In the genomic region with DNA sequence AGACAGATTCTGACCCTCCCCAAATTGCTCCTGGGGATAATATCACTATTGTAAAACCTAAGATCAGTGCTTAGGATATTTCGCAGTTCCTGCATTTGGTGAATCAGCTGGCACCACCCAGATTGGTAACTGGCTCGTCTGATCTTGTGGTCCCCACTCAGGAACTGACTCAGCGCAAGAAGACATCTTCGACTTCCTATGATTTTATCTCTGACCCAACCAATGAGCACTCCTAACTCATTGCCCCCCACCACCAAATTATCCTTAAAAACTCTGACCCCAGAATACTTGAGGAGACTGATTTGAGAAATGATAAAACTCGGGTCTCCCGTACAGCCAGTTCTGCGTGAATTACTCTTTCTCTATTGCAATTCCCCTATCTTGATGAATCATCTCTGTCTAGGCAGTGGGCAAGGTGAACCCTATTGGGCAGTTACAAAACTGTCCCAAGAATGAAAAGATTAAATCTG, we compare ENCODE assay signal across 9 cellular contexts. TPM values are rescaled to one million over a fixed set of nuclear protein-coding genes. Genes with fewer than 3 reads are reported as not detected.
DNase-seq lines count a peak whose midpoint lies in the region; ATAC-seq, FAIRE-seq and TF ChIP-seq lines count a peak whose summit lies in the region.
"Had no signal": no experiment of that assay in that cellular context is flagged by ENCODE, and none has a peak within 500 bp of the region (broad histone marks: within the 10 kb centered on the region; RNA-seq: fewer than 3 reads in every experiment).

No MANE protein-coding gene starts in this region.

- H3K9me3 Mint-ChIP-seq in T-helper 1 cell treated with Interleukin-12 subunit alpha and Interleukin-12 subunit beta and Interleukin-4 antibody, amounts not matched to agents 30 μg/mL and 1 μg/mL, for 36 hours: peaks cover 3% of the 10 kb centered on the region
- H3K9me3 Mint-ChIP-seq: brain had no signal

- POLR2A ChIA-PET in K562 (lab: Yijun Ruan, JAX): no interaction called here

- H3K4me3 ChIP-seq in K562: no peak overlapping the region

- TF ChIP-seq CTCF in K562 (IDR thresholded peaks at IDR 0.05 in 2 of 3, conservative IDR thresholded peaks at IDR 0.05 in 1 of 3; ENCODE audit: insufficient read depth in 2 of 3, low read depth in 1 of 3, low read length in 3 of 3): no peak
- TF ChIP-seq CTCF in D721Med (IDR thresholded peaks at IDR 0.05; ENCODE audit: insufficient read depth, missing control alignments): no peak

- FAIRE-seq in K562 (lab: Jason Lieb, UNC): no peak
- FAIRE-seq in D721Med (lab: Jason Lieb, UNC): no peak

- no peak for TF ChIP-seq POLR2A in K562 (conservative IDR thresholded peaks at IDR 0.05)

- 4% methylated on average over 7 of the region's 7 CpGs for WGBS in K562 (ENCODE audit: insufficient coverage, low coverage, missing lambda C conversion rate)

- peaks cover 0 to 16% of the 10 kb centered on the region in 2 experiments; a peak in 3 of 5 replicates for H3K4me1 ChIP-seq in K562 (replicated peaks in 1 of 2; ENCODE audit: control insufficient read depth in 2 of 2, insufficient read depth in 2 of 2, low read length in 2 of 2)

- ATAC-seq in GM18868 (IDR thresholded peaks at IDR 0.05; ENCODE audit: unreplicated experiment): peak; percentile 65
- no peak for ATAC-seq in K562

- CTCF ChIA-PET in K562 (lab: Yijun Ruan, JAX; ENCODE audit: low intra/inter-chr PET ratio): no interaction called here

- TF ChIP-seq EP300 in K562 (IDR thresholded peaks at IDR 0.05; ENCODE audit: low read length): peak; percentile 14; the same call in 1 of the 2 replicates

- H3K4me2 ChIP-seq in K562 (ENCODE audit: insufficient read depth, low read length): no peak overlapping the region

- peak overlapping the region; percentile 71 for H3K4me3 Mint-ChIP-seq in T-helper 1 cell treated with Interleukin-12 subunit alpha and Interleukin-12 subunit beta and Interleukin-4 antibody, amounts not matched to agents 30 μg/mL and 1 μg/mL, for 36 hours
- H3K4me3 Mint-ChIP-seq: brain had no signal

- in situ Hi-C loops in K562 (cut with MboI): no loop called here

- H3K36me3 ChIP-seq in K562 (ENCODE audit: control insufficient read depth, insufficient read depth, low read length): no peaks in the 10 kb centered on the region

- no peaks in the 10 kb centered on the region for H3K27me3 ChIP-seq in K562 (ENCODE audit: control insufficient read depth in 2 of 2, insufficient read depth in 2 of 2, low read length in 2 of 2)

- H4K20me1 ChIP-seq in K562 (replicated peaks; ENCODE audit: control insufficient read depth, insufficient read depth, low read length): no peaks in the 10 kb centered on the region

- H3K4me1 Mint-ChIP-seq in T-helper 1 cell treated with Interleukin-12 subunit alpha and Interleukin-12 subunit beta and Interleukin-4 antibody, amounts not matched to agents 30 μg/mL and 1 μg/mL, for 36 hours (ENCODE audit: low read depth): peaks cover 27% of the 10 kb centered on the region

- no peak overlapping the region for H2AFZ ChIP-seq in K562 (ENCODE audit: low read depth, low read length)

- DNase-seq in K562 (ENCODE audit: extremely low read depth in 1 of 4, low spot score in 3 of 4) (no peak), medulla oblongata (ENCODE audit: extremely low spot score) (no peak), UCSD-AML1 (lab: John Stamatoyannopoulos, UW; ENCODE audit: unreplicated experiment) (no peak), DMS53 treated with DMSO at 0.1 percent for 48 hours (lab: John Stamatoyannopoulos, UW; ENCODE audit: unreplicated experiment) (no peak), D721Med (ENCODE audit: insufficient read length, low spot score) (no peak)
- DNase-seq in stimulated activated CD4-positive, alpha-beta T cell treated with anti-CD3 and anti-CD28 coated beads, Interleukin-4, amount 100 ng/mL, for 1 hour: peak; percentile 39

- H3K27me3 Mint-ChIP-seq in T-helper 1 cell treated with Interleukin-12 subunit alpha and Interleukin-12 subunit beta and Interleukin-4 antibody, amounts not matched to agents 30 μg/mL and 1 μg/mL, for 36 hours (ENCODE audit: low read depth): no peaks in the 10 kb centered on the region

- intact Hi-C loops in K562 (cut with micrococcal nuclease): no loop called here

- no peaks in the 10 kb centered on the region for H3K9me3 ChIP-seq in K562 (replicated peaks; ENCODE audit: control insufficient read depth, insufficient read depth, low read depth, low read length)

- H3K79me2 ChIP-seq in K562 (ENCODE audit: control insufficient read depth, insufficient read depth, low read length): no peaks in the 10 kb centered on the region

- BruUV-seq in K562 (replicated peaks; lab: Mats Ljungman, UMichigan): no TSS peak

- no peak overlapping the region; a peak in 1 of 4 replicates for H3K9ac ChIP-seq in K562 (ENCODE audit: insufficient read depth in 1 of 2, low read depth in 2 of 2, low read length in 2 of 2)

- no peaks in the 10 kb centered on the region for H3K9me1 ChIP-seq in K562 (ENCODE audit: control insufficient read depth, insufficient read depth, low read length)

- H3K36me3 Mint-ChIP-seq in T-helper 1 cell treated with Interleukin-12 subunit alpha and Interleukin-12 subunit beta and Interleukin-4 antibody, amounts not matched to agents 30 μg/mL and 1 μg/mL, for 36 hours (ENCODE audit: low read depth): peaks cover 6% of the 10 kb centered on the region
- H3K36me3 Mint-ChIP-seq: brain had no signal

- H3K27ac ChIP-seq in K562 (ENCODE audit: extremely low read depth, low read depth, low read length): no peak overlapping the region

- TF ChIP-seq RAD21 in K562 (CRISPR knock-in tag; conservative IDR thresholded peaks at IDR 0.05 in 1 of 2, IDR thresholded peaks at IDR 0.05 in 1 of 2): no peak

- peak overlapping the region; percentile 93 for H3K27ac Mint-ChIP-seq in T-helper 1 cell treated with Interleukin-12 subunit alpha and Interleukin-12 subunit beta and Interleukin-4 antibody, amounts not matched to agents 30 μg/mL and 1 μg/mL, for 36 hours
- H3K27ac Mint-ChIP-seq: brain had no signal

TF ChIP-seq in K562, 482 proteins besides CTCF, POLR2A, EP300 and RAD21 (continues in another document):
- TF ChIP-seq, protein P1, sequence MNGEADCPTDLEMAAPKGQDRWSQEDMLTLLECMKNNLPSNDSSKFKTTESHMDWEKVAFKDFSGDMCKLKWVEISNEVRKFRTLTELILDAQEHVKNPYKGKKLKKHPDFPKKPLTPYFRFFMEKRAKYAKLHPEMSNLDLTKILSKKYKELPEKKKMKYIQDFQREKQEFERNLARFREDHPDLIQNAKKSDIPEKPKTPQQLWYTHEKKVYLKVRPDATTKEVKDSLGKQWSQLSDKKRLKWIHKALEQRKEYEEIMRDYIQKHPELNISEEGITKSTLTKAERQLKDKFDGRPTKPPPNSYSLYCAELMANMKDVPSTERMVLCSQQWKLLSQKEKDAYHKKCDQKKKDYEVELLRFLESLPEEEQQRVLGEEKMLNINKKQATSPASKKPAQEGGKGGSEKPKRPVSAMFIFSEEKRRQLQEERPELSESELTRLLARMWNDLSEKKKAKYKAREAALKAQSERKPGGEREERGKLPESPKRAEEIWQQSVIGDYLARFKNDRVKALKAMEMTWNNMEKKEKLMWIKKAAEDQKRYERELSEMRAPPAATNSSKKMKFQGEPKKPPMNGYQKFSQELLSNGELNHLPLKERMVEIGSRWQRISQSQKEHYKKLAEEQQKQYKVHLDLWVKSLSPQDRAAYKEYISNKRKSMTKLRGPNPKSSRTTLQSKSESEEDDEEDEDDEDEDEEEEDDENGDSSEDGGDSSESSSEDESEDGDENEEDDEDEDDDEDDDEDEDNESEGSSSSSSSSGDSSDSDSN (IDR thresholded peaks at IDR 0.05; ENCODE audit: borderline replicate concordance in 1 of 2, low read depth in 2 of 2, low read length in 2 of 2): no peak
- TF ChIP-seq ZNF282 (CRISPR knock-in tag; IDR thresholded peaks at IDR 0.05) (no peak), ZNF57 (CRISPR knock-in tag; IDR thresholded peaks at IDR 0.05) (no peak), HSF4 (CRISPR knock-in tag; IDR thresholded peaks at IDR 0.05; ENCODE audit: borderline replicate concordance) (no peak)

RNA-seq across cellular contexts. Expression of a gene that starts 20.2 kb away (rescaled TPM):
- total RNA-seq in K562 (2011; cell fraction: chromatin; rRNA removed; ENCODE audit: low replicate concordance): 21.4 and 25.0 TPM in 2 replicates
- 34.3 and 42.7 TPM in 2 replicates for total RNA-seq in K562 (2011; cell fraction: nucleolus; rRNA removed)
- total RNA-seq in K562 (2011; cell fraction: nucleoplasm; rRNA removed): 32.1 and 39.8 TPM in 2 replicates
- total RNA-seq in K562 (2014; rRNA removed): 19.1 and 19.3 TPM in 2 replicates
- 23.2 and 25.3 TPM in 2 replicates for total RNA-seq in K562 (2014; rRNA removed; fragmentation: Illumina TruSeq; extraction: Trizol)
- total RNA-seq in K562 (2015; rRNA removed; fragmentation: Illumina TruSeq; extraction: Trizol): 15.3 and 16.3 TPM in 2 replicates
- 20.6 and 22.0 TPM in 2 replicates for total RNA-seq in K562 (2021)
- polyA plus RNA-seq in K562 (2011; rRNA removed): 30.4 and 47.9 TPM in 2 replicates
- 32.2 and 37.3 TPM in 2 replicates for polyA plus RNA-seq in K562 (2011; cell fraction: cytosol; rRNA removed)
- polyA plus RNA-seq in K562 (2011; cell fraction: nucleus; rRNA removed): 17.5 and 25.7 TPM in 2 replicates
- 17.7 and 35.2 TPM in 2 replicates for polyA plus RNA-seq in K562 (2012)
- polyA plus RNA-seq in K562 (2014; fragmentation: Illumina TruSeq; extraction: Trizol): 26.2 and 30.3 TPM in 2 replicates
- 1 to 10 TPM; 7.5 to 8.1 TPM for polyA plus RNA-seq in K562 (2014; fragmentation: Nextera tagmentation; extraction: Ambion mirVana)
- polyA plus RNA-seq in K562 (2014; rRNA removed): 24.0 and 25.5 TPM in 2 replicates
- polyA minus RNA-seq in K562 (2011; rRNA and poly(A)+ RNA removed): 33.1 and 42.5 TPM in 2 replicates
- polyA minus RNA-seq in K562 (2011; cell fraction: cytosol; rRNA and poly(A)+ RNA removed): 17.5 and 28.5 TPM in 2 replicates
- 5.8 and 15.0 TPM in 2 replicates for polyA minus RNA-seq in K562 (2011; cell fraction: nucleus; rRNA and poly(A)+ RNA removed)

RNA-seq across cellular contexts. Expression of a gene that starts 55.7 kb away (rescaled TPM):
- total RNA-seq in K562 (2011; cell fraction: chromatin; rRNA removed; ENCODE audit: low replicate concordance): not detected in 2 replicates
- total RNA-seq in K562 (2011; cell fraction: nucleolus; rRNA removed): not detected in 2 replicates
- not detected in 2 replicates for total RNA-seq in K562 (2011; cell fraction: nucleoplasm; rRNA removed)
- total RNA-seq in K562 (2014; rRNA removed) (not detected in 2 replicates), K562 (2014; rRNA removed; fragmentation: Illumina TruSeq; extraction: Trizol) (not detected in 2 replicates), K562 (2015; rRNA removed; fragmentation: Illumina TruSeq; extraction: Trizol) (not detected in 2 replicates), K562 (2021) (not detected in 2 replicates)
- polyA plus RNA-seq in K562 (2011; rRNA removed) (not detected in 2 replicates), K562 (2014; fragmentation: Illumina TruSeq; extraction: Trizol) (not detected in 2 replicates), K562 (2014; fragmentation: Nextera tagmentation; extraction: Ambion mirVana) (not detected), K562 (2014; rRNA removed) (not detected in 2 replicates)
- polyA plus RNA-seq in K562 (2011; cell fraction: cytosol; rRNA removed): not detected in 2 replicates
- not detected in 2 replicates for polyA plus RNA-seq in K562 (2011; cell fraction: nucleus; rRNA removed)
- polyA plus RNA-seq in K562 (2012): not detected in 2 replicates
- not detected in 2 replicates for polyA minus RNA-seq in K562 (2011; rRNA and poly(A)+ RNA removed)
- not detected in 2 replicates for polyA minus RNA-seq in K562 (2011; cell fraction: cytosol; rRNA and poly(A)+ RNA removed)
- polyA minus RNA-seq in K562 (2011; cell fraction: nucleus; rRNA and poly(A)+ RNA removed): not detected in 2 replicates
